In genomic region chr6:165662041-165662491, GRCh38 we compare ENCODE assay signal across 7 cellular contexts. TPM values are rescaled to one million over a fixed set of nuclear protein-coding genes. Genes with fewer than 3 reads are reported as not detected.
A peak's percentile ranks its signal among the peaks of the same experiment; 100 is the strongest.
DNase-seq lines count a peak whose midpoint lies in the region; ATAC-seq, FAIRE-seq and TF ChIP-seq lines count a peak whose summit lies in the region.

No MANE protein-coding gene starts in this region.

- TF ChIP-seq CTCF in astrocyte (IDR thresholded peaks at IDR 0.05; ENCODE audit: insufficient read depth, low read depth, low read length) = no peak
- TF ChIP-seq CTCF in testis (IDR thresholded peaks at IDR 0.05) = no peak
- no peak for TF ChIP-seq CTCF in mucosa of descending colon (IDR thresholded peaks at IDR 0.05)

- H3K36me3 Mint-ChIP-seq in astrocyte (ENCODE audit: low read depth, unreplicated experiment) = no peaks in the 10 kb centered on the region

- H3K4me1 ChIP-seq in astrocyte (ENCODE audit: insufficient read depth, low read length) = peaks cover 13% of the 10 kb centered on the region
- H3K4me1 ChIP-seq in testis = peaks cover 19% of the 10 kb centered on the region
- no peaks in the 10 kb centered on the region for H3K4me1 ChIP-seq in mucosa of descending colon (ENCODE audit: low read depth)

- peaks cover 3% of the 10 kb centered on the region for H3K9me3 Mint-ChIP-seq in astrocyte (ENCODE audit: unreplicated experiment)

- H3K27ac Mint-ChIP-seq in astrocyte (ENCODE audit: unreplicated experiment) = no peak overlapping the region

- H3K27ac ChIP-seq in astrocyte (ENCODE audit: low read depth, low read length) (no peak overlapping the region), testis (peak overlapping the region in 1 of 2 donors; percentile 10)

- H3K9me3 ChIP-seq in astrocyte (ENCODE audit: insufficient read depth, low read depth, low read length) = no peaks in the 10 kb centered on the region
- no peaks in the 10 kb centered on the region for H3K9me3 ChIP-seq in testis
- no peaks in the 10 kb centered on the region for H3K9me3 ChIP-seq in mucosa of descending colon

- peaks cover 15% of the 10 kb centered on the region for H3K4me1 Mint-ChIP-seq in astrocyte (ENCODE audit: low read depth, unreplicated experiment)

- WGBS in testis, 2 donors = 0 to 1% methylated on average over 5 to 46 of the region's 55 CpGs

- peak overlapping the region; percentile 85 for H3K4me2 ChIP-seq in astrocyte (ENCODE audit: low read length)

- peaks cover 16% of the 10 kb centered on the region for H4K20me1 ChIP-seq in astrocyte (ENCODE audit: insufficient read depth, low read length)

- no peak for TF ChIP-seq POLR2A in testis (IDR thresholded peaks at IDR 0.05)

- ATAC-seq in mucosa of descending colon (no peak), HG03442 (IDR thresholded peaks at IDR 0.05; ENCODE audit: unreplicated experiment) (no peak), GM19351 (IDR thresholded peaks at IDR 0.05; ENCODE audit: unreplicated experiment) (no peak)

- peak overlapping the region; percentile 59 for H3K4me3 ChIP-seq in astrocyte (ENCODE audit: insufficient read depth, low read depth, low read length)
- H3K4me3 ChIP-seq in testis = peak overlapping the region; percentile 34 to 55
- no peak overlapping the region for H3K4me3 ChIP-seq in mucosa of descending colon

- H3K27me3 Mint-ChIP-seq in astrocyte (ENCODE audit: low read depth, unreplicated experiment) = peaks cover 55% of the 10 kb centered on the region

- peak overlapping the region; percentile 52 for H2AFZ ChIP-seq in astrocyte (ENCODE audit: low read depth, low read length)

- intact Hi-C loops in testis (cut with DNase I; ENCODE audit: low total_unique reads) (no loop called here), mucosa of descending colon (cut with DNase I, micrococcal nuclease) (no loop called here)

- FAIRE-seq in astrocyte (lab: Jason Lieb, UNC) = no peak

- peaks cover 27% of the 10 kb centered on the region for H3K79me2 ChIP-seq in astrocyte (ENCODE audit: insufficient read depth, low read length)

- H3K27me3 ChIP-seq in astrocyte (ENCODE audit: insufficient read depth, low read length) = peaks cover 46% of the 10 kb centered on the region
- H3K27me3 ChIP-seq in testis = no peaks in the 10 kb centered on the region

- H3K36me3 ChIP-seq in astrocyte (ENCODE audit: insufficient read depth, low read length) (no peaks in the 10 kb centered on the region), testis (ENCODE audit: low read depth, missing control alignments) (no peaks in the 10 kb centered on the region), mucosa of descending colon (ENCODE audit: low read depth) (no peaks in the 10 kb centered on the region)

- peak; percentile 80 for DNase-seq in HK-2 (ENCODE audit: unreplicated experiment)
- no peak for DNase-seq in astrocyte (ENCODE audit: low read depth)
- peak; percentile 35 for DNase-seq in kidney glomerular epithelial cell (lab: John Stamatoyannopoulos, UW)
- no peak for DNase-seq in testis
- no peak for DNase-seq in mucosa of descending colon

- H3K9ac ChIP-seq in astrocyte (ENCODE audit: low read length) = peak overlapping the region; percentile 75

- peak overlapping the region; percentile 82 for H3K4me3 Mint-ChIP-seq in astrocyte (ENCODE audit: unreplicated experiment)

RNA-seq across cellular contexts. Expression of gene PDE10A, which starts 1.0 kb away (rescaled TPM):
- total RNA-seq in astrocyte (5.4 and 7.4 TPM in 2 replicates), testis (10 to 100 TPM; 15.5 to 18.0 TPM), mucosa of descending colon (10 to 100 TPM in 1 of 3 donors, 1 to 10 TPM in 2; 1.7 to 18.0 (median 1.7) TPM)
- polyA plus RNA-seq in testis (ENCODE audit: insufficient read depth, low read depth, low replicate concordance) = 22.0 TPM

Comparison
In these comparisons a context has a peak if more than half of its experiments do, and no peak if none do; other contexts are left out.
1. DNase-seq: peak in HK-2 (single experiment) and kidney glomerular epithelial cell (single experiment); none in astrocyte (single experiment), testis (single experiment) and mucosa of descending colon (0 of 3).